21 cellular contexts compared by ENCODE assay signal in the genomic region with DNA sequence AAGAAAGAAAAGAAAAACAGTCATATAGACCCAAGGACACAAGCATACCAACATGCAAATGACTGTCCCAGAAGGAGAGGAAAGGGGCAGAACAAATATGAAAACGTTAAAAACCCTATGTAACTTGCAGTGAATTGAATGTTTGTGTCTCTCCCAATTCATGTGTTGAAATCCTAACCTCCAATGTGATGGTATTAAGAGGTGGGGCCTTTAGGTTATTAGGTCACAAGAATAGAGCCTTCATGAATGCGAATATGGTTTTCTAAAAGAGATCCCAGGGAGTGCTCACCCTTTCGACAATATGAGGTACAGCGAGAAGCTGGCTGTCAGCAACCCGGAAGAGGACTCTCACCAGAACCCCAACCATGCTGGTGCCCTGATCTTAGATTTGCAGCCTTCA. TPM values are rescaled to one million over a fixed set of nuclear protein-coding genes. Genes with fewer than 3 reads are reported as not detected.
DNase-seq lines count a peak whose midpoint lies in the region; ATAC-seq and TF ChIP-seq lines count a peak whose summit lies in the region.
"Had no signal": no experiment of that assay in that cellular context is flagged by ENCODE, and none has a peak within 500 bp of the region (broad histone marks: within the 10 kb centered on the region; RNA-seq: fewer than 3 reads in every experiment).

No MANE protein-coding gene starts in this region.

- no peaks in the 10 kb centered on the region for H3K9me2 ChIP-seq in GM23338 (ENCODE audit: insufficient read depth)
- no peaks in the 10 kb centered on the region for H3K9me2 ChIP-seq in PC-3 (replicated peaks; ENCODE audit: low read length)

- no peak overlapping the region for H2AFZ ChIP-seq in GM23338
- H2AFZ ChIP-seq in PC-3 (ENCODE audit: low read length): no peak overlapping the region

- peaks cover 24% of the 10 kb centered on the region for H3F3A ChIP-seq in GM23338 (replicated peaks; ENCODE audit: low read depth)
- H3F3A ChIP-seq in PC-3 (ENCODE audit: low read length, unreplicated experiment): no peaks in the 10 kb centered on the region

- H3K4me2 ChIP-seq in GM23338: no peak overlapping the region
- no peak overlapping the region for H3K4me2 ChIP-seq in PC-3 (ENCODE audit: low read length)

- H3K27ac Mint-ChIP-seq in GM23338 (peak overlapping the region; percentile 20; the same call in 1 of the 2 replicates), WTC11 (peak overlapping the region; percentile 14; the same call in 1 of the 2 replicates)

- H3K4me3 Mint-ChIP-seq in GM23338: no peak overlapping the region
- no peak overlapping the region for H3K4me3 Mint-ChIP-seq in WTC11

- H3K27me3 ChIP-seq in GM23338 (ENCODE audit: insufficient read depth) (no peaks in the 10 kb centered on the region), neutrophil (no peaks in the 10 kb centered on the region), aorta (ENCODE audit: control insufficient read depth in 1 of 2, insufficient read depth in 2 of 2, low read length in 1 of 2) (no peaks in the 10 kb centered on the region), PC-3 (ENCODE audit: low read length) (no peaks in the 10 kb centered on the region)
- H3K27me3 ChIP-seq: SJCRH30 had no signal

- H3K36me3 ChIP-seq in GM23338 (ENCODE audit: insufficient read depth) (peaks cover 23% of the 10 kb centered on the region), neutrophil (peaks cover 52% of the 10 kb centered on the region), aorta (ENCODE audit: control insufficient read depth in 1 of 2, insufficient read depth in 2 of 2, low read length in 1 of 2) (peaks cover 0 to 2% of the 10 kb centered on the region in 2 donors), PC-3 (ENCODE audit: low read depth, low read length) (peaks cover 29% of the 10 kb centered on the region; the same call in 1 of the 2 replicates)

- CTCF ChIA-PET in WTC11 (lab: Charles Lee) (interaction anchor here (0.5 to 0.6 kb wide), 2 partner anchors 86 to 97 kb away, joined by 3 to 4 read pairs; no protein-coding TSS in a partner anchor), PC-3 (lab: Charles Lee) (no interaction called here)

- H3K9me3 ChIP-seq in neutrophil (no peaks in the 10 kb centered on the region), aorta (ENCODE audit: control insufficient read depth, low read length) (no peaks in the 10 kb centered on the region), PC-3 (ENCODE audit: low read length) (no peaks in the 10 kb centered on the region)
- H3K9me3 ChIP-seq: Caco-2, SJCRH30 had no signal

- H3K27ac ChIP-seq in GM23338 (ENCODE audit: low read depth) (no peak overlapping the region), neutrophil (peak overlapping the region; percentile 9), aorta (ENCODE audit: low read depth in 1 of 2, low read length in 2 of 2) (no peak overlapping the region), PC-3 (ENCODE audit: low read length) (no peak overlapping the region)
- H3K27ac ChIP-seq: 22Rv1, SJCRH30 had no signal

- H3K9me3 Mint-ChIP-seq in GM23338 (no peaks in the 10 kb centered on the region), WTC11 (no peaks in the 10 kb centered on the region; the same call in 1 of the 2 replicates)

- H3K4me1 Mint-ChIP-seq in GM23338: peaks cover 23% of the 10 kb centered on the region
- H3K4me1 Mint-ChIP-seq in WTC11: peaks cover 16% of the 10 kb centered on the region

- H3K36me3 Mint-ChIP-seq in GM23338 (ENCODE audit: low read depth): peaks cover 77% of the 10 kb centered on the region
- peaks cover 57% of the 10 kb centered on the region for H3K36me3 Mint-ChIP-seq in WTC11

- DNase-seq in DMS 273 (lab: John Stamatoyannopoulos, UW; ENCODE audit: unreplicated experiment) (peak; percentile 35), DMS 273 treated with DMSO at 0.1 percent for 48 hours (lab: John Stamatoyannopoulos, UW) (no peak), GM23338 (ENCODE audit: low spot score) (no peak), WTC11 (ENCODE audit: low spot score) (no peak), aorta (no peak), PC-3 (no peak)
- DNase-seq: Caco-2, EL, GOT3, NCI-H1417 treated with DMSO at 0.1 percent for 48 hours, NCI-H187 treated with DMSO at 0.1 percent for 48 hours, NCI-H2227 treated with DMSO at 0.1 percent for 48 hours, NCI-H510A treated with DMSO at 0.1 percent for 48 hours, SJCRH30 had no signal

- 77 to 82% methylated on average over 5 of the region's 5 CpGs for WGBS in aorta, 2 donors

- intact Hi-C loops in aorta (cut with DNase I): no loop called here
- intact Hi-C loops in PC-3 (cut with micrococcal nuclease): no loop called here

- H3K4me1 ChIP-seq in GM23338 (ENCODE audit: insufficient read depth): peaks cover 10% of the 10 kb centered on the region; the same call in 1 of the 2 replicates
- peaks cover 59% of the 10 kb centered on the region in 2 experiments for H3K4me1 ChIP-seq in neutrophil (ENCODE audit: control insufficient read depth in 1 of 2, insufficient read depth in 1 of 2, low read depth in 1 of 2, low read length in 1 of 2)
- no peaks in the 10 kb centered on the region for H3K4me1 ChIP-seq in aorta (ENCODE audit: control insufficient read depth in 1 of 2, insufficient read depth in 2 of 2, low read length in 2 of 2)
- no peaks in the 10 kb centered on the region for H3K4me1 ChIP-seq in PC-3 (ENCODE audit: insufficient read depth, low read length)
- H3K4me1 ChIP-seq: Caco-2, SJCRH30 had no signal

- ATAC-seq in GM23338: no peak
- no peak for ATAC-seq in WTC11
- no peak for ATAC-seq in aorta (ENCODE audit: low FRiP score)
- no peak for ATAC-seq in PC-3
- ATAC-seq in HG02981 (IDR thresholded peaks at IDR 0.05; ENCODE audit: unreplicated experiment): no peak
- ATAC-seq: HCT116, Panc1 had no signal

- no TSS peak for BruUV-seq in PC-3 (replicated peaks; lab: Mats Ljungman, UMichigan)

- no peak overlapping the region for H3K9ac ChIP-seq in PC-3 (ENCODE audit: low read length)

- H4K20me1 ChIP-seq in GM23338 (replicated peaks; ENCODE audit: insufficient read depth) (peaks cover 20% of the 10 kb centered on the region), PC-3 (ENCODE audit: low read length) (no peaks in the 10 kb centered on the region; the same call in none of the 2 replicates)

- H3K4me3 ChIP-seq in GM23338 (no peak overlapping the region), neutrophil (ENCODE audit: low read depth in 1 of 2, low read length in 1 of 2) (no peak overlapping the region), aorta (ENCODE audit: low read length in 2 of 2) (no peak overlapping the region), PC-3 (ENCODE audit: low read length) (no peak overlapping the region)
- H3K4me3 ChIP-seq: SJCRH30 had no signal

- POLR2A ChIA-PET in WTC11 (lab: Charles Lee): no interaction called here
- POLR2A ChIA-PET in PC-3 (lab: Charles Lee; ENCODE audit: unreplicated experiment): no interaction called here

- H3K27me3 Mint-ChIP-seq in GM23338 (ENCODE audit: insufficient read depth, low read depth, poor library complexity) (peaks cover 11% of the 10 kb centered on the region), WTC11 (ENCODE audit: low read depth) (0 out of 2 replicates have a peak, but pooled peaks cover 2% of the 10 kb centered on the region)

- H3K79me2 ChIP-seq in GM23338 (replicated peaks; ENCODE audit: insufficient read depth): no peaks in the 10 kb centered on the region
- H3K79me2 ChIP-seq in PC-3 (ENCODE audit: low read length): no peaks in the 10 kb centered on the region

- TF ChIP-seq CTCF in GM23338 (conservative IDR thresholded peaks at IDR 0.05; ENCODE audit: low read depth in 2 of 2) (no peak), WTC11 (IDR thresholded peaks at IDR 0.05) (no peak), neutrophil (IDR thresholded peaks at IDR 0.05) (no peak), PC-3 (conservative IDR thresholded peaks at IDR 0.05; ENCODE audit: low read depth, low read length) (no peak)

TF ChIP-seq in GM23338, 12 proteins besides CTCF, POLR2A, EP300 and RAD21 (continues in another document):
- TF ChIP-seq JUNB (IDR thresholded peaks at IDR 0.05; ENCODE audit: unreplicated experiment) (no peak), POLR2AphosphoS5 (IDR thresholded peaks at IDR 0.05; ENCODE audit: low read depth) (no peak), CREB1 (CRISPR knock-in tag; IDR thresholded peaks at IDR 0.05; ENCODE audit: low read depth) (no peak), ZNF114 (CRISPR knock-in tag; IDR thresholded peaks at IDR 0.05) (no peak)

TF ChIP-seq in WTC11, 78 proteins besides CTCF, POLR2A, EP300 and RAD21:
- no peak for TF ChIP-seq NFATC4 (CRISPR knock-in tag; IDR thresholded peaks at IDR 0.05)
- no peak for TF ChIP-seq ZNF232 (CRISPR knock-in tag; IDR thresholded peaks at IDR 0.05)
- no peak for TF ChIP-seq PRRX2 (CRISPR knock-in tag; IDR thresholded peaks at IDR 0.05)
- TF ChIP-seq ZNF263 (CRISPR knock-in tag; IDR thresholded peaks at IDR 0.05; ENCODE audit: low read depth): no peak
- TF ChIP-seq, protein P1, sequence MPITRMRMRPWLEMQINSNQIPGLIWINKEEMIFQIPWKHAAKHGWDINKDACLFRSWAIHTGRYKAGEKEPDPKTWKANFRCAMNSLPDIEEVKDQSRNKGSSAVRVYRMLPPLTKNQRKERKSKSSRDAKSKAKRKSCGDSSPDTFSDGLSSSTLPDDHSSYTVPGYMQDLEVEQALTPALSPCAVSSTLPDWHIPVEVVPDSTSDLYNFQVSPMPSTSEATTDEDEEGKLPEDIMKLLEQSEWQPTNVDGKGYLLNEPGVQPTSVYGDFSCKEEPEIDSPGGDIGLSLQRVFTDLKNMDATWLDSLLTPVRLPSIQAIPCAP (CRISPR knock-in tag; IDR thresholded peaks at IDR 0.05): no peak
- TF ChIP-seq GABPB1 (CRISPR knock-in tag; IDR thresholded peaks at IDR 0.05): no peak

RNA-seq across cellular contexts. Expression of gene HNRNPAB, which starts 13.9 kb away (rescaled TPM):
- 304 and 345 TPM in 2 replicates for total RNA-seq in GM23338 (2014; rRNA removed; shearing (Covaris generic))
- polyA plus RNA-seq in GM23338 (2016; fragmentation: Nextera tagmentation; extraction: Ambion mirVana) (579 and 599 TPM in 2 replicates), aorta (10 to 100 TPM; 62.5 to 80.5 TPM)
- total RNA-seq in WTC11 (2021) (414 to 457 TPM (median 419 TPM) in 3 replicates), aorta (100 to 1,000 TPM in 1 of 2 donors, 10 to 100 TPM in 1; 84.9 to 112 TPM), PC-3 (2014; rRNA removed) (231 and 369 TPM in 2 replicates)

RNA-seq across cellular contexts. Expression of gene PHYKPL, which starts 14.4 kb away (rescaled TPM):
- 12.4 and 15.9 TPM in 2 replicates for total RNA-seq in GM23338 (2014; rRNA removed; shearing (Covaris generic))
- polyA plus RNA-seq in GM23338 (2016; fragmentation: Nextera tagmentation; extraction: Ambion mirVana) (17.8 and 20.8 TPM in 2 replicates), aorta (10 to 100 TPM; 16.9 to 72.0 TPM)
- total RNA-seq in WTC11 (2021) (30.9 to 41.7 TPM (median 31.7 TPM) in 3 replicates), aorta (100 to 1,000 TPM in 1 of 2 donors, 10 to 100 TPM in 1; 88.3 to 164 TPM), PC-3 (2014; rRNA removed) (21.7 and 31.2 TPM in 2 replicates)

RNA-seq across cellular contexts. Expression of gene GMCL2, which starts 31.1 kb away (rescaled TPM):
- total RNA-seq in GM23338 (2014; rRNA removed; shearing (Covaris generic)): 0.07 and 0.08 TPM in 2 replicates
- polyA plus RNA-seq in GM23338 (2016; fragmentation: Nextera tagmentation; extraction: Ambion mirVana) (not detected in 2 replicates), aorta (not detected)
- total RNA-seq in WTC11 (2021) (not detected in 3 replicates), aorta (not detected), PC-3 (2014; rRNA removed) (not detected in 2 replicates)
- total RNA-seq: Caco-2, M059J, SJCRH30 had no signal
- polyA plus RNA-seq: AG04450 had no signal
